In genomic region chr15:49984436-49984835, GRCh38 we compare ENCODE assay signal across 23 cellular contexts.
"Had no signal": no experiment of that assay in that cellular context is flagged by ENCODE, and none has a peak within 500 bp of the region (broad histone marks: within the 10 kb centered on the region; RNA-seq: fewer than 3 reads in every experiment).

No MANE protein-coding gene starts in this region.

- H3K9me3 Mint-ChIP-seq: activated CD4-positive, alpha-beta T cell treated with anti-CD3 and anti-CD28 coated beads, Interleukin-2, amount 10 ng/mL, durations not matched to agents 7 days and 5 days; activated naive CD8-positive, alpha-beta T cell treated with anti-CD3 and anti-CD28 coated beads, Interleukin-2, amount 50 U/mL, for 24 hours; activated T-helper 1 cell treated with anti-CD3 and anti-CD28 coated beads, Interleukin-12 subunit alpha, Interleukin-12 subunit beta, Interleukin-2, Interleukin-4 antibody, amounts not matched to agents 30 ng/mL and 10 ng/mL and 1 ng/mL, durations not matched to agents 14 hours and 24 hours and 36 hours; dendritic cell treated with granulocyte-macrophage colony-stimulating factor and Interleukin-4, amounts not matched to agents 40 ng/mL and 50 ng/mL, for 4 days; immature natural killer cell; memory B cell; stimulated activated effector memory CD8-positive, alpha-beta T cell treated with anti-CD3 and anti-CD28 coated beads, Interleukin-12 subunit alpha, Interleukin-12 subunit beta, amount 100 ng/mL, for 72 hours; stimulated activated naive CD8-positive, alpha-beta T cell treated with anti-CD3 and anti-CD28 coated beads, Interleukin-15, amount 100 ng/mL, for 72 hours had no signal

- DNase-seq: activated CD4-positive, alpha-beta T cell treated with anti-CD3 and anti-CD28 coated beads, Interleukin-2, amount 10 ng/mL, durations not matched to agents 7 days and 5 days; activated CD4-positive, CD25-positive, alpha-beta regulatory T cell treated with anti-CD3 and anti-CD28 coated beads, Interleukin-2, amount 50 U/mL, for 72 hours; activated CD8-positive, alpha-beta T cell treated with anti-CD3 and anti-CD28 coated beads, Interleukin-2, amount 10 ng/mL, durations not matched to agents 7 days and 5 days; activated gamma-delta T cell; activated naive CD4-positive, alpha-beta T cell treated with anti-CD3 and anti-CD28 coated beads, Interleukin-2, amount 50 U/mL, for 16 hours; activated naive CD8-positive, alpha-beta T cell treated with anti-CD3 and anti-CD28 coated beads, Interleukin-2, amount 50 U/mL, for 24 hours; anterior cingulate cortex; body of pancreas; effector CD4-positive, alpha-beta T cell; foreskin keratinocyte; immature natural killer cell; naive thymus-derived CD4-positive, alpha-beta T cell; right lobe of liver; stimulated activated CD4-positive, alpha-beta T cell treated with anti-CD3 and anti-CD28 coated beads, Interleukin-1b, Interleukin-23, amount 100 ng/mL, for 48 hours; stimulated activated naive CD8-positive, alpha-beta T cell treated with anti-CD3 and anti-CD28 coated beads, Interleukin-15, amount 100 ng/mL, for 72 hours; T-helper 2 cell; tibial artery had no signal

- H3K9me3 ChIP-seq: body of pancreas, right lobe of liver, tibial artery had no signal

- H3K36me3 ChIP-seq: right lobe of liver, tibial artery had no signal

- H3K4me1 Mint-ChIP-seq: activated CD4-positive, alpha-beta T cell treated with anti-CD3 and anti-CD28 coated beads, Interleukin-2, amount 10 ng/mL, durations not matched to agents 7 days and 5 days; activated naive CD8-positive, alpha-beta T cell treated with anti-CD3 and anti-CD28 coated beads, Interleukin-2, amount 50 U/mL, for 24 hours; naive thymus-derived CD4-positive, alpha-beta T cell; stimulated activated naive CD8-positive, alpha-beta T cell treated with anti-CD3 and anti-CD28 coated beads, Interleukin-15, amount 100 ng/mL, for 72 hours had no signal

- H2AFZ ChIP-seq: parathyroid adenoma had no signal

- H3K27ac ChIP-seq: body of pancreas, foreskin keratinocyte, parathyroid adenoma, right lobe of liver, skin epidermis, tibial artery had no signal

- H3K4me1 ChIP-seq: foreskin keratinocyte, parathyroid adenoma, right lobe of liver had no signal

- H3K4me3 Mint-ChIP-seq: activated CD4-positive, alpha-beta T cell treated with anti-CD3 and anti-CD28 coated beads, Interleukin-2, amount 10 ng/mL, durations not matched to agents 7 days and 5 days; activated CD8-positive, alpha-beta T cell treated with anti-CD3 and anti-CD28 coated beads, Interleukin-2, amount 10 ng/mL, durations not matched to agents 7 days and 5 days; activated naive CD8-positive, alpha-beta T cell treated with anti-CD3 and anti-CD28 coated beads, Interleukin-2, amount 50 U/mL, for 24 hours; activated T-helper 1 cell treated with anti-CD3 and anti-CD28 coated beads, Interleukin-12 subunit alpha, Interleukin-12 subunit beta, Interleukin-2, Interleukin-4 antibody, amounts not matched to agents 30 ng/mL and 10 ng/mL and 1 ng/mL, durations not matched to agents 14 hours and 24 hours and 36 hours; dendritic cell treated with granulocyte-macrophage colony-stimulating factor and Interleukin-4, amounts not matched to agents 40 ng/mL and 50 ng/mL, for 4 days; immature natural killer cell; memory B cell; naive thymus-derived CD4-positive, alpha-beta T cell; stimulated activated effector memory CD8-positive, alpha-beta T cell treated with anti-CD3 and anti-CD28 coated beads, Interleukin-12 subunit alpha, Interleukin-12 subunit beta, amount 100 ng/mL, for 72 hours; stimulated activated naive CD8-positive, alpha-beta T cell treated with anti-CD3 and anti-CD28 coated beads, Interleukin-15, amount 100 ng/mL, for 72 hours had no signal

- ATAC-seq: activated CD8-positive, alpha-beta T cell treated with anti-CD3 and anti-CD28 coated beads, Interleukin-2, amount 10 ng/mL, durations not matched to agents 7 days and 5 days; activated naive CD8-positive, alpha-beta T cell treated with anti-CD3 and anti-CD28 coated beads, Interleukin-2, amount 50 U/mL, for 24 hours; body of pancreas; foreskin keratinocyte; naive thymus-derived CD4-positive, alpha-beta T cell; right lobe of liver; stimulated activated effector memory CD8-positive, alpha-beta T cell treated with anti-CD3 and anti-CD28 coated beads, Interleukin-12 subunit alpha, Interleukin-12 subunit beta, amount 100 ng/mL, for 72 hours; stimulated activated naive CD8-positive, alpha-beta T cell treated with anti-CD3 and anti-CD28 coated beads, Interleukin-15, amount 100 ng/mL, for 72 hours had no signal

- H3K4me3 ChIP-seq: body of pancreas, right lobe of liver, skin epidermis, tibial artery had no signal

- H3K79me2 ChIP-seq: parathyroid adenoma had no signal

- H3K27me3 Mint-ChIP-seq: activated CD4-positive, alpha-beta T cell treated with anti-CD3 and anti-CD28 coated beads, Interleukin-2, amount 10 ng/mL, durations not matched to agents 7 days and 5 days; dendritic cell treated with granulocyte-macrophage colony-stimulating factor and Interleukin-4, amounts not matched to agents 40 ng/mL and 50 ng/mL, for 4 days; stimulated activated naive CD8-positive, alpha-beta T cell treated with anti-CD3 and anti-CD28 coated beads, Interleukin-15, amount 100 ng/mL, for 72 hours had no signal

- H3K27me3 ChIP-seq: body of pancreas, foreskin keratinocyte, right lobe of liver, tibial artery had no signal

- H3K36me3 Mint-ChIP-seq: memory B cell had no signal

- H3K27ac Mint-ChIP-seq: activated CD4-positive, alpha-beta T cell treated with anti-CD3 and anti-CD28 coated beads, Interleukin-2, amount 10 ng/mL, durations not matched to agents 7 days and 5 days; activated CD8-positive, alpha-beta T cell treated with anti-CD3 and anti-CD28 coated beads, Interleukin-2, amount 10 ng/mL, durations not matched to agents 7 days and 5 days; activated naive CD8-positive, alpha-beta T cell treated with anti-CD3 and anti-CD28 coated beads, Interleukin-2, amount 50 U/mL, for 24 hours; activated T-helper 1 cell treated with anti-CD3 and anti-CD28 coated beads, Interleukin-12 subunit alpha, Interleukin-12 subunit beta, Interleukin-2, Interleukin-4 antibody, amounts not matched to agents 30 ng/mL and 10 ng/mL and 1 ng/mL, durations not matched to agents 14 hours and 24 hours and 36 hours; dendritic cell treated with granulocyte-macrophage colony-stimulating factor and Interleukin-4, amounts not matched to agents 40 ng/mL and 50 ng/mL, for 4 days; memory B cell; naive thymus-derived CD4-positive, alpha-beta T cell; stimulated activated effector memory CD8-positive, alpha-beta T cell treated with anti-CD3 and anti-CD28 coated beads, Interleukin-12 subunit alpha, Interleukin-12 subunit beta, amount 100 ng/mL, for 72 hours; stimulated activated naive CD8-positive, alpha-beta T cell treated with anti-CD3 and anti-CD28 coated beads, Interleukin-15, amount 100 ng/mL, for 72 hours had no signal

- H3K9ac ChIP-seq: parathyroid adenoma had no signal
